ENCODE assay signal across 12 cellular contexts in genomic region chr14:100827140-100827517, GRCh38. TPM values are rescaled to one million over a fixed set of nuclear protein-coding genes. Genes with fewer than 3 reads are reported as not detected.
DNase-seq lines count a peak whose midpoint lies in the region; ATAC-seq lines count a peak whose summit lies in the region.
"Had no signal": no experiment of that assay in that cellular context is flagged by ENCODE, and none has a peak within 500 bp of the region (broad histone marks: within the 10 kb centered on the region; RNA-seq: fewer than 3 reads in every experiment).

No MANE protein-coding gene starts in this region.

- H3K4me3 ChIP-seq in HUES48 (ENCODE audit: low read depth, low read length) (peak overlapping the region; percentile 70), mucosa of rectum (ENCODE audit: low read length in 2 of 2) (peak overlapping the region; percentile 48 to 59)

- H3K9ac ChIP-seq in HUES48 (ENCODE audit: low read depth, low read length) = peak overlapping the region; percentile 48; the same call in 1 of the 2 replicates
- peak overlapping the region in 1 of 2 donors; percentile 10 for H3K9ac ChIP-seq in mucosa of rectum (ENCODE audit: low read depth in 1 of 2, low read length in 2 of 2)

- peaks cover 26% of the 10 kb centered on the region for H3K4me1 ChIP-seq in HUES48 (ENCODE audit: control insufficient read depth, insufficient read depth, low read length)
- H3K4me1 ChIP-seq in mucosa of rectum (ENCODE audit: control insufficient read depth in 2 of 2, insufficient read depth in 2 of 2, low read length in 2 of 2) = no peaks in the 10 kb centered on the region

- H3K27ac ChIP-seq in HUES48 (ENCODE audit: low read depth, low read length) = no peak overlapping the region
- no peak overlapping the region for H3K27ac ChIP-seq in mucosa of rectum (ENCODE audit: low read depth in 2 of 2, low read length in 2 of 2)

- peaks cover 18% of the 10 kb centered on the region for H3K36me3 ChIP-seq in HUES48 (ENCODE audit: control insufficient read depth, insufficient read depth, low read length)
- no peaks in the 10 kb centered on the region for H3K36me3 ChIP-seq in mucosa of rectum (ENCODE audit: control insufficient read depth in 2 of 2, insufficient read depth in 2 of 2, low read length in 2 of 2)

- in situ Hi-C loops in ACHN (cut with HindIII; ENCODE audit: low pct_ligation_motif_present, low pct_unique_long_range_greater_than_20kb, low sequenced_read_pairs) = no loop called here

- DNase-seq in ACHN (peak; percentile 29), cerebellum (ENCODE audit: low spot score) (peak; percentile 59), islet precursor cell (no peak), COLO668 (lab: John Stamatoyannopoulos, UW; ENCODE audit: unreplicated experiment) (no peak), SIG-M5 (lab: John Stamatoyannopoulos, UW) (no peak)
- DNase-seq: CD4-positive, alpha-beta memory T cell; foreskin melanocyte; NCI-H526 had no signal

- H3K27me3 ChIP-seq in HUES48 (ENCODE audit: control insufficient read depth, insufficient read depth, low read length) = no peaks in the 10 kb centered on the region
- peaks cover 0 to 2% of the 10 kb centered on the region in 2 donors for H3K27me3 ChIP-seq in mucosa of rectum (ENCODE audit: control insufficient read depth in 2 of 2, insufficient read depth in 2 of 2, low read length in 2 of 2)

- H3K9me3 ChIP-seq in HUES48 (ENCODE audit: control insufficient read depth, insufficient read depth, low read length) = no peaks in the 10 kb centered on the region; the same call in 1 of the 2 replicates
- no peaks in the 10 kb centered on the region for H3K9me3 ChIP-seq in mucosa of rectum (ENCODE audit: control insufficient read depth in 2 of 2, low read length in 2 of 2)

- no peak for ATAC-seq in HG02798 (IDR thresholded peaks at IDR 0.05; ENCODE audit: poor library complexity, unreplicated experiment)
- ATAC-seq: activated T-helper 17 cell treated with anti-CD3 and anti-CD28 coated beads, Interleukin-2, amount 50 U/mL, for 72 hours had no signal

RNA-seq across cellular contexts. Expression of gene MEG3, which starts 1.2 kb away (rescaled TPM):
- total RNA-seq in cerebellum = 580 TPM
- total RNA-seq: activated T-helper 17 cell treated with anti-CD3 and anti-CD28 coated beads, Interleukin-2, amount 50 U/mL, for 72 hours; CD4-positive, alpha-beta memory T cell had no signal

Comparison
In these comparisons a context has a peak if more than half of its experiments do, and no peak if none do; other contexts are left out.
1. DNase-seq: peak in ACHN (single experiment) and cerebellum (single experiment); none in islet precursor cell (single experiment), COLO668 (single experiment) and SIG-M5 (single experiment).